Comparison of ENCODE assay signal across 18 cellular contexts in the genomic region with DNA sequence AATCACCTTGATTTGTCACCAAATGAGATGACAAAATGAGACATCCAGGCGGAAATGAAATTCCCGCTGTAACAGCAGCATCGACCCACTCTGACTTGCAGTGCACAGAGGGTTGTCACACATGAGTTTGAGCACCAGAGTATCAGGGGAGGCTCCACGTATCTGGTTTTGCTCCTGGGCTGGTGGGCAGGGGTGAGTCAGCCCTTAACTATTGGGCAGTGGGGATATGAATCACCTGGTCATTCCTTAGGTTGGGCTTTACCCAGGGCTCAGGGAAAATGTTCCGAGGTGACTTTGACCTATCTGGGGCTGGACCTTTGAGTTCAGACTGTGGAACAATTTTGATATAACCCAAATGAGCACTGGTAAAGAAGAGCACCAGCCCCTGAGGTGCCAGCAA.
DNase-seq lines count a peak whose midpoint lies in the region; ATAC-seq, FAIRE-seq and TF ChIP-seq lines count a peak whose summit lies in the region.
"Had no signal": no experiment of that assay in that cellular context is flagged by ENCODE, and none has a peak within 500 bp of the region (broad histone marks: within the 10 kb centered on the region; RNA-seq: fewer than 3 reads in every experiment).

No MANE protein-coding gene starts in this region.

- TF ChIP-seq EP300 in esophagus muscularis mucosa (IDR thresholded peaks at IDR 0.05) = no peak

- DNase-seq in Daoy (ENCODE audit: low read depth) = peak; percentile 61
- peak; percentile 41 for DNase-seq in M059J (ENCODE audit: low read depth)
- DNase-seq in esophagus muscularis mucosa (ENCODE audit: extremely low spot score) = peak; percentile 37
- peak; percentile 33 for DNase-seq in urothelium cell line (ENCODE audit: low spot score)
- no peak for DNase-seq in NCI-H146 treated with DMSO at 0.1 percent for 48 hours (lab: John Stamatoyannopoulos, UW; ENCODE audit: unreplicated experiment)
- no peak for DNase-seq in A673 (ENCODE audit: low spot score)
- DNase-seq: BE2C; CD4-positive, alpha-beta memory T cell; DMS79; EL; GDM1; HCEC 1CT; HFFc6; KG1 had no signal

- CTCF ChIA-PET in A673 (lab: Charles Lee) = no interaction called here

- FAIRE-seq in urothelium cell line (lab: Jason Lieb, UNC) = no peak
- FAIRE-seq: A204.1, H1 had no signal

- ATAC-seq in GM18511 (IDR thresholded peaks at IDR 0.05; ENCODE audit: unreplicated experiment) = no peak

- TF ChIP-seq POLR2A in esophagus muscularis mucosa (IDR thresholded peaks at IDR 0.05; ENCODE audit: low read depth) = no peak

- H3K9me3 ChIP-seq in esophagus muscularis mucosa = no peaks in the 10 kb centered on the region
- no peaks in the 10 kb centered on the region for H3K9me3 ChIP-seq in A673 (ENCODE audit: low read depth, low read length, poor library complexity, severe bottlenecking)
- H3K9me3 ChIP-seq: BE2C had no signal

- H3K27me3 ChIP-seq in esophagus muscularis mucosa (peaks cover 0 to 29% (median 0%) of the 10 kb centered on the region in 4 donors), A673 (replicated peaks; ENCODE audit: insufficient read depth, low read depth, low read length, poor library complexity) (no peaks in the 10 kb centered on the region)
- H3K27me3 ChIP-seq: BE2C had no signal

- POLR2A ChIA-PET in A673 (lab: Charles Lee; ENCODE audit: low non-redundant PET) = no interaction called here

- H3K4me1 ChIP-seq in esophagus muscularis mucosa (no peaks in the 10 kb centered on the region), A673 (ENCODE audit: insufficient read depth, low read length, poor library complexity, severe bottlenecking) (no peaks in the 10 kb centered on the region)
- H3K4me1 ChIP-seq: BE2C had no signal

- intact Hi-C loops in esophagus muscularis mucosa (cut with DNase I) = no loop called here
- intact Hi-C loops in A673 (cut with micrococcal nuclease; ENCODE audit: unreplicated experiment) = no loop called here

- 83% methylated on average over 5 of the region's 5 CpGs for WGBS in esophagus muscularis mucosa

- H3K27ac ChIP-seq in esophagus muscularis mucosa (replicated peaks in 1 of 4) (no peak overlapping the region), A673 (ENCODE audit: low read depth, low read length, poor library complexity, severe bottlenecking) (no peak overlapping the region)
- H3K27ac ChIP-seq: C4-2B had no signal

- no TSS peak for BruUV-seq in A673 (replicated peaks; lab: Mats Ljungman, UMichigan)

- H3K36me3 ChIP-seq in esophagus muscularis mucosa (no peaks in the 10 kb centered on the region), A673 (ENCODE audit: insufficient read depth, low read length, poor library complexity, severe bottlenecking) (no peaks in the 10 kb centered on the region)
- H3K36me3 ChIP-seq: BE2C had no signal

- H3K4me3 ChIP-seq in esophagus muscularis mucosa (no peak overlapping the region), A673 (ENCODE audit: low read depth, low read length, poor library complexity, severe bottlenecking) (no peak overlapping the region)

- TF ChIP-seq CTCF in esophagus muscularis mucosa (IDR thresholded peaks at IDR 0.05) (no peak), A673 (conservative IDR thresholded peaks at IDR 0.05; ENCODE audit: low read depth, low read length) (no peak)

Comparison
In these comparisons a context has a peak if more than half of its experiments do, and no peak if none do; other contexts are left out.
1. DNase-seq: peak in Daoy (single experiment), M059J (single experiment), esophagus muscularis mucosa (single experiment) and urothelium cell line (single experiment); none in NCI-H146 treated with DMSO at 0.1 percent for 48 hours (single experiment) and A673 (single experiment).